Comparison of ENCODE assay signal across 17 cellular contexts in genomic region chr6:70707893-70708292, GRCh38. TPM values are rescaled to one million over a fixed set of nuclear protein-coding genes. Genes with fewer than 3 reads are reported as not detected.
DNase-seq lines count a peak whose midpoint lies in the region; ATAC-seq, FAIRE-seq and TF ChIP-seq lines count a peak whose summit lies in the region.
"Had no signal": no experiment of that assay in that cellular context is flagged by ENCODE, and none has a peak within 500 bp of the region (broad histone marks: within the 10 kb centered on the region; RNA-seq: fewer than 3 reads in every experiment).

No MANE protein-coding gene starts in this region.

- H3K36me3 ChIP-seq in CD4-positive, alpha-beta memory T cell (ENCODE audit: insufficient read depth, low read length), result no peaks in the 10 kb centered on the region

- intact Hi-C loops in CD4-positive, alpha-beta memory T cell (cut with micrococcal nuclease), result no loop called here
- intact Hi-C loops in activated T-helper 2 cell treated with anti-CD3 and anti-CD28 coated beads, Interferon-gamma antibody, Interleukin-2, Interleukin-4, amounts not matched to agents 10 μg/mL and 5 μg/mL and 100 μg/mL, durations not matched to agents 14 hours and 24 hours and 36 hours (cut with micrococcal nuclease), result loop anchor here (2.0 kb wide), 2 partner anchors 249 to 305 kb away; partner anchors contain the start of gene B3GAT2

- no peaks in the 10 kb centered on the region for H3K27me3 ChIP-seq in CD4-positive, alpha-beta memory T cell (ENCODE audit: insufficient read depth, low read length)

- no peaks in the 10 kb centered on the region for H3K27me3 Mint-ChIP-seq in CD4-positive, alpha-beta memory T cell
- no peaks in the 10 kb centered on the region for H3K27me3 Mint-ChIP-seq in effector memory CD8-positive, alpha-beta T cell
- H3K27me3 Mint-ChIP-seq in natural killer cell treated with Interleukin-12 subunit alpha and Interleukin-12 subunit beta and Interleukin-15 and Interleukin-18, amount 100 ng/mL, for 72 hours, result no peaks in the 10 kb centered on the region
- no peaks in the 10 kb centered on the region for H3K27me3 Mint-ChIP-seq in activated T-helper 2 cell treated with anti-CD3 and anti-CD28 coated beads, Interferon-gamma antibody, Interleukin-2, Interleukin-4, amounts not matched to agents 10 μg/mL and 5 μg/mL and 100 μg/mL, durations not matched to agents 14 hours and 24 hours and 36 hours (ENCODE audit: low read depth)

- peak overlapping the region in 5 of 8 donors; percentile 16 to 57 (median 34) for H3K4me3 Mint-ChIP-seq in CD4-positive, alpha-beta memory T cell
- no peak overlapping the region for H3K4me3 Mint-ChIP-seq in effector memory CD8-positive, alpha-beta T cell
- peak overlapping the region; percentile 8 for H3K4me3 Mint-ChIP-seq in natural killer cell treated with Interleukin-12 subunit alpha and Interleukin-12 subunit beta and Interleukin-15 and Interleukin-18, amount 100 ng/mL, for 72 hours
- no peak overlapping the region for H3K4me3 Mint-ChIP-seq in activated T-helper 2 cell treated with anti-CD3 and anti-CD28 coated beads, Interferon-gamma antibody, Interleukin-2, Interleukin-4, amounts not matched to agents 10 μg/mL and 5 μg/mL and 100 μg/mL, durations not matched to agents 14 hours and 24 hours and 36 hours (ENCODE audit: low read depth)

- peak; percentile 48 for FAIRE-seq in GM12891 (lab: Jason Lieb, UNC)
- FAIRE-seq: D721Med had no signal

- peak overlapping the region in 6 of 7 donors; percentile 12 to 80 (median 62) for H3K27ac Mint-ChIP-seq in CD4-positive, alpha-beta memory T cell
- peak overlapping the region; percentile 3 to 70 for H3K27ac Mint-ChIP-seq in effector memory CD8-positive, alpha-beta T cell
- H3K27ac Mint-ChIP-seq in natural killer cell treated with Interleukin-12 subunit alpha and Interleukin-12 subunit beta and Interleukin-15 and Interleukin-18, amount 100 ng/mL, for 72 hours, result peak overlapping the region; percentile 20 to 67
- H3K27ac Mint-ChIP-seq in activated T-helper 2 cell treated with anti-CD3 and anti-CD28 coated beads, Interferon-gamma antibody, Interleukin-2, Interleukin-4, amounts not matched to agents 10 μg/mL and 5 μg/mL and 100 μg/mL, durations not matched to agents 14 hours and 24 hours and 36 hours, result no peak overlapping the region

- TF ChIP-seq POLR2A in GM12891 (IDR thresholded peaks at IDR 0.05; ENCODE audit: low read depth, low read length), result no peak

- H3K36me3 Mint-ChIP-seq in CD4-positive, alpha-beta memory T cell, result peaks cover 0 to 3% of the 10 kb centered on the region in 2 donors
- peaks cover 11% of the 10 kb centered on the region for H3K36me3 Mint-ChIP-seq in effector memory CD8-positive, alpha-beta T cell (ENCODE audit: insufficient read depth)
- H3K36me3 Mint-ChIP-seq in natural killer cell treated with Interleukin-12 subunit alpha and Interleukin-12 subunit beta and Interleukin-15 and Interleukin-18, amount 100 ng/mL, for 72 hours, result no peaks in the 10 kb centered on the region
- H3K36me3 Mint-ChIP-seq in activated T-helper 2 cell treated with anti-CD3 and anti-CD28 coated beads, Interferon-gamma antibody, Interleukin-2, Interleukin-4, amounts not matched to agents 10 μg/mL and 5 μg/mL and 100 μg/mL, durations not matched to agents 14 hours and 24 hours and 36 hours (ENCODE audit: low read depth), result peaks cover 4% of the 10 kb centered on the region

- DNase-seq in CD4-positive, alpha-beta memory T cell, result no peak
- DNase-seq in GM12891 (ENCODE audit: insufficient read length, low spot score) (no peak), NCI-H2081 (lab: John Stamatoyannopoulos, UW) (no peak)
- DNase-seq in effector memory CD8-positive, alpha-beta T cell, result no peak
- no peak for DNase-seq in natural killer cell treated with Interleukin-12 subunit alpha and Interleukin-12 subunit beta and Interleukin-15 and Interleukin-18, amount 100 ng/mL, for 72 hours (ENCODE audit: low spot score)
- DNase-seq in activated T-helper 2 cell treated with anti-CD3 and anti-CD28 coated beads, Interferon-gamma antibody, Interleukin-2, Interleukin-4, amounts not matched to agents 10 μg/mL and 5 μg/mL and 100 μg/mL, durations not matched to agents 14 hours and 24 hours and 36 hours (ENCODE audit: low spot score), result no peak
- DNase-seq: GDM1, H7, Karpas-422, MV-4-11, NCI-H187, NCI-H2107, PC-9, RPMI8226, SHP77 had no signal

- H3K4me1 ChIP-seq in CD4-positive, alpha-beta memory T cell (ENCODE audit: insufficient read depth, low read length), result peaks cover 33% of the 10 kb centered on the region

- POLR2A ChIA-PET in CD4-positive, alpha-beta memory T cell (lab: Charles Lee; ENCODE audit: partially characterized antibody), result no interaction called here

- peaks cover 0 to under 1% (median 0%) of the 10 kb centered on the region in 8 donors for H3K9me3 Mint-ChIP-seq in CD4-positive, alpha-beta memory T cell
- H3K9me3 Mint-ChIP-seq in effector memory CD8-positive, alpha-beta T cell, result no peaks in the 10 kb centered on the region
- no peaks in the 10 kb centered on the region for H3K9me3 Mint-ChIP-seq in natural killer cell treated with Interleukin-12 subunit alpha and Interleukin-12 subunit beta and Interleukin-15 and Interleukin-18, amount 100 ng/mL, for 72 hours
- H3K9me3 Mint-ChIP-seq in activated T-helper 2 cell treated with anti-CD3 and anti-CD28 coated beads, Interferon-gamma antibody, Interleukin-2, Interleukin-4, amounts not matched to agents 10 μg/mL and 5 μg/mL and 100 μg/mL, durations not matched to agents 14 hours and 24 hours and 36 hours, result no peaks in the 10 kb centered on the region

- no peaks in the 10 kb centered on the region for H3K9me3 ChIP-seq in CD4-positive, alpha-beta memory T cell (ENCODE audit: control insufficient read depth in 1 of 2, low read length in 2 of 2)

- ATAC-seq in effector memory CD8-positive, alpha-beta T cell (replicated peaks), result no peak
- no peak for ATAC-seq in natural killer cell treated with Interleukin-12 subunit alpha and Interleukin-12 subunit beta and Interleukin-15 and Interleukin-18, amount 100 ng/mL, for 72 hours
- no peak for ATAC-seq in HG03139 (IDR thresholded peaks at IDR 0.05; ENCODE audit: unreplicated experiment)

- H3K27ac ChIP-seq in CD4-positive, alpha-beta memory T cell (ENCODE audit: low read depth, low read length), result no peak overlapping the region
- H3K27ac ChIP-seq: PC-9 had no signal

- no peak overlapping the region for H3K4me3 ChIP-seq in CD4-positive, alpha-beta memory T cell (ENCODE audit: low read length in 2 of 2)
- H3K4me3 ChIP-seq: PC-9 had no signal

- H3K4me1 Mint-ChIP-seq in CD4-positive, alpha-beta memory T cell, result peaks cover 33 to 69% (median 52%) of the 10 kb centered on the region in 4 donors
- peaks cover 19 to 41% of the 10 kb centered on the region in 2 donors for H3K4me1 Mint-ChIP-seq in effector memory CD8-positive, alpha-beta T cell (ENCODE audit: low read depth in 2 of 2)
- H3K4me1 Mint-ChIP-seq in natural killer cell treated with Interleukin-12 subunit alpha and Interleukin-12 subunit beta and Interleukin-15 and Interleukin-18, amount 100 ng/mL, for 72 hours (ENCODE audit: low read depth in 2 of 2), result peaks cover 40 to 44% of the 10 kb centered on the region in 2 donors
- H3K4me1 Mint-ChIP-seq in activated T-helper 2 cell treated with anti-CD3 and anti-CD28 coated beads, Interferon-gamma antibody, Interleukin-2, Interleukin-4, amounts not matched to agents 10 μg/mL and 5 μg/mL and 100 μg/mL, durations not matched to agents 14 hours and 24 hours and 36 hours (ENCODE audit: low read depth), result peaks cover 17% of the 10 kb centered on the region

- CTCF ChIA-PET in CD4-positive, alpha-beta memory T cell (lab: Charles Lee; ENCODE audit: partially characterized antibody), result interaction anchor here (1.1 to 6.9 kb wide), 13 partner anchors 9 to 399 kb away, joined by 4 to 149 read pairs (median 8); partner anchors contain the start of genes B3GAT2 and FAM135A

TF ChIP-seq in GM12891, 5 proteins besides CTCF, POLR2A, EP300 and RAD21:
- TF ChIP-seq POU2F2 (IDR thresholded peaks at IDR 0.05; ENCODE audit: low read depth, low read length) (no peak), PAX5 (IDR thresholded peaks at IDR 0.05; ENCODE audit: insufficient read depth, low read length, severe bottlenecking) (no peak), TAF1 (IDR thresholded peaks at IDR 0.05; ENCODE audit: low read depth, low read length) (no peak), POLR2AphosphoS5 (IDR thresholded peaks at IDR 0.05; ENCODE audit: low read depth, low read length) (no peak), SPI1 (IDR thresholded peaks at IDR 0.05; ENCODE audit: low read depth, low read length) (no peak)

RNA-seq across cellular contexts. Expression of gene SMAP1, which starts 40.2 kb away (rescaled TPM):
- 10 to 100 TPM; 25.5 to 29.7 TPM for total RNA-seq in CD4-positive, alpha-beta memory T cell
- polyA plus RNA-seq in CD4-positive, alpha-beta memory T cell, result 10 to 100 TPM; 27.0 to 38.4 TPM
- 16.5 TPM for polyA plus RNA-seq in GM12891 (2012; ENCODE audit: low read depth, missing spikeins)
- 10 to 100 TPM; 22.1 to 30.6 TPM for total RNA-seq in natural killer cell treated with Interleukin-12 subunit alpha and Interleukin-12 subunit beta and Interleukin-15 and Interleukin-18, amount 100 ng/mL, for 72 hours
- 25.9 and 26.0 TPM in 2 replicates for total RNA-seq in activated T-helper 2 cell treated with anti-CD3 and anti-CD28 coated beads, Interferon-gamma antibody, Interleukin-2, Interleukin-4, amounts not matched to agents 10 μg/mL and 5 μg/mL and 100 μg/mL, durations not matched to agents 14 hours and 24 hours and 36 hours

Comparison
In these comparisons a context has a peak if more than half of its experiments do, and no peak if none do; other contexts are left out.
1. H3K4me3 Mint-ChIP-seq: peak in CD4-positive, alpha-beta memory T cell (5 of 8) and natural killer cell treated with Interleukin-12 subunit alpha and Interleukin-12 subunit beta and Interleukin-15 and Interleukin-18, amount 100 ng/mL, for 72 hours (single experiment); none in effector memory CD8-positive, alpha-beta T cell (0 of 2) and activated T-helper 2 cell treated with anti-CD3 and anti-CD28 coated beads, Interferon-gamma antibody, Interleukin-2, Interleukin-4, amounts not matched to agents 10 μg/mL and 5 μg/mL and 100 μg/mL, durations not matched to agents 14 hours and 24 hours and 36 hours (single experiment).